In the genomic region with DNA sequence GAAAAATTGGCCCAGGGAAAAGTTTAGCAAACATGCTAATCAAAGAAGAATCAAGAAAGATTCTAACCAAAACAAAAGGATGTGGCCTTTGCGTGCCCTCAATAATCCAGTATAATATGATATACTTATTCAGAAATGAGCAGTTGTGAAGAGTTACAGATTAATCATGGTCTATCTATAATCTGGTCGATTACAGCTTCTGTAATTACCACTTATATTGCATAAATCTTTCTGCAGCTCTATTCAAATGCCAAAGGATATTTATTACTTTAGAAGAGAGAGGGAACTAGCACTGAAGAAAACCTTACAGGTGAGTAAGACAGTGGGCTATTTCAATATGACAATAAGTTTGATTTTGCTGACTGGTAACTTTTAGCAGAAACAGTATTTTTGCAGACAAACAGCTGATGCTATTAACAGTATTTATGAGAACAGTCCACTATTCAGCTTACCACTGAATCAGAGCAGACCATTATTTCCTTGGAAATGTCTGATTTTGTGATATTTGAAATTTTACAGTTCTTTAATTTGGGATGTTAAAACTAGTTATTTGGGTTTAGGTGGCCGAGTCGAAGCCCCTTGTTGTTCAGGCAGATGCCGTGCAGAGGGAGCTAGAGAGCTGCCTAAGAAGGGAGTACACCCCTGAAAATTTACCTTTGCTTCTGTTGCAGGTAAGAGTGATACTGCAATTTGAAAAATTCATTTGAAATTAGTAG, we compare ENCODE assay signal across 8 cellular contexts.
DNase-seq lines count a peak whose midpoint lies in the region; ATAC-seq and TF ChIP-seq lines count a peak whose summit lies in the region.

No MANE protein-coding gene starts in this region.

- H3K27me3 ChIP-seq in liver (ENCODE audit: control insufficient read depth in 4 of 4, insufficient read depth in 4 of 4, low read length in 3 of 4) = no peaks in the 10 kb centered on the region

- no peaks in the 10 kb centered on the region for H3K9me3 ChIP-seq in liver (ENCODE audit: control insufficient read depth in 4 of 4, low read length in 3 of 4)

- 15% methylated on average over 5 of the region's 5 CpGs for WGBS in liver

- H3K27ac ChIP-seq in liver (ENCODE audit: low read depth in 1 of 2, low read length in 2 of 2) = no peak overlapping the region

- H3K4me3 ChIP-seq in liver (ENCODE audit: low read depth in 1 of 3, low read length in 3 of 3) = no peak overlapping the region

- H3K4me1 ChIP-seq in liver (ENCODE audit: control insufficient read depth in 4 of 4, insufficient read depth in 4 of 4, low read length in 3 of 4) = peaks cover 0 to 5% (median 0%) of the 10 kb centered on the region in 4 donors

- DNase-seq in NCI-H446 (lab: John Stamatoyannopoulos, UW) (peak; percentile 4 to 13), NCI-H446 treated with DMSO at 0.1 percent for 48 hours (lab: John Stamatoyannopoulos, UW) (no peak), NCI-H1694 treated with DMSO at 0.1 percent for 48 hours (lab: John Stamatoyannopoulos, UW) (peak; percentile 21)
- peak in 3 of 4 experiments; percentile 4 to 29 (median 10) for DNase-seq in activated CD4-positive, CD25-positive, alpha-beta regulatory T cell (lab: John Stamatoyannopoulos, UW)
- DNase-seq in central memory CD4-positive, alpha-beta T cell = peak; percentile 60
- DNase-seq in stimulated activated CD4-positive, alpha-beta T cell treated with anti-CD3 and anti-CD28 coated beads, TNF-alpha, amount 100 ng/mL, for 4 hours (ENCODE audit: low read depth in 3 of 3) = peak; percentile 31 to 44 (median 33)

- TF ChIP-seq CTCF in liver (IDR thresholded peaks at IDR 0.05; ENCODE audit: low read depth, low read length, missing input control) = peak; percentile 95

- TF ChIP-seq RAD21 in liver (IDR thresholded peaks at IDR 0.05) = peak; percentile 99

- H3K9ac ChIP-seq in liver (ENCODE audit: low read depth in 1 of 2, low read length in 2 of 2) = no peak overlapping the region

- H3K36me3 ChIP-seq in liver (ENCODE audit: control insufficient read depth in 4 of 4, insufficient read depth in 3 of 4, low read depth in 1 of 4, low read length in 3 of 4) = no peaks in the 10 kb centered on the region

- ATAC-seq in HG02759 (IDR thresholded peaks at IDR 0.05; ENCODE audit: unreplicated experiment) = no peak

TF ChIP-seq in liver, 16 proteins besides CTCF, POLR2A, EP300 and RAD21:
- no peak for TF ChIP-seq HNF4A (conservative IDR thresholded peaks at IDR 0.05)
